In the genomic region with DNA sequence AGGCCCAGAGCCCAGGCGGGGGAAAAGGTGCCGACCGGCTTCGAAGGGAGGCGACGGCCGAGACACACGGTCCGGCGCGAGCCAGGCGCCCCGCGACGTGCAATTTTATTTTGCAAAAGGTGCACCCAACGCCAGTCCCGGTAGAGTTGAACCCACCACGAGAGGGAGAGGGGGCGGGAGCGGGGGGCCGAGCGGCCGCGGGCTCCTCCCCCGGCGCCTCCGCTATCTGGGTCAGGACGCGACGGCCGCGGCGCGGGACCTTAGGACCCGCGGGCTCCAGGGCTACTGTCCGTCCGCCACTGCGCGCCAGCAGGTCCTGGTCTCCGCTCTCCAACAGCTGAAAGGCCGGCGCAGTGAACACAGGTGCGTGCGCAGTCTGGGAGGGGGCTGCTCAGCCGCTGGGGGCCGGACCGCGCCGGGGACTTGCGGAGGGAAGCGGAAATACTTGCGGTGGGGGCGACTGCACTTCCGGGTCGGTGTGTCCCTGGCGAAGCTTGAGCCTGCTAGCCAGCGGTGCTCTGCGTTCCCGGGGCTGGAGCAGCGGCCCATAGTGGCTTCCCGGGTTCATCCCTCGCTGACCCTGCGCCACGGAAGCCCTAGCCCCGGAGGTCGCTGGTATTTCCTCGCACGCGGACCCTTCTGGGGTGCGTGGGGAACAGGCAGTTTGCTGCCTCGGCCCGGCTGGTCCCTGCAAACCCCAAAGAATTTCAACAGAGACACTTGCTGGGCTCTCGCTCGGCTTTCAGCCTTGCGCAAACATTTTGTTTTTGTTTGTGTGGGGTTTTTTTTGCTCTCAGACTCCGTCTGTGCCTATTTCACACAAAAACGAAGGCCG, we compare ENCODE assay signal across 1 cellular context.
TF ChIP-seq lines count a peak whose summit lies in the region.

RMDN2 (plus strand) TSS at position 225 of the 835 bp plus-strand sequence. CDS start 3,991 bp downstream, outside the sequence.

TF ChIP-seq in HepG2, 621 proteins besides CTCF, POLR2A, EP300 and RAD21 (continued from another document and continues in another):
- TF ChIP-seq SMAD9 (CRISPR knock-in tag; IDR thresholded peaks at IDR 0.05) (peak; percentile 76; the same call in 1 of the 2 replicates), TCF7L2 (IDR thresholded peaks at IDR 0.05; ENCODE audit: low read depth, low read length) (no peak), STAT6 (CRISPR knock-in tag; IDR thresholded peaks at IDR 0.05; ENCODE audit: borderline replicate concordance) (peak; percentile 90; the same call in 1 of the 2 replicates), GATAD2A (CRISPR knock-in tag; IDR thresholded peaks at IDR 0.05) (peak; percentile 73), ELF4 (CRISPR knock-in tag; IDR thresholded peaks at IDR 0.05; ENCODE audit: borderline replicate concordance) (peak; percentile 74; the same call in 1 of the 2 replicates), FOXP1 (IDR thresholded peaks at IDR 0.05) (no peak), FOXP1 (CRISPR knock-in tag; IDR thresholded peaks at IDR 0.05) (no peak; the same call in none of the 2 replicates), SOX5 (CRISPR knock-in tag; IDR thresholded peaks at IDR 0.05; ENCODE audit: borderline replicate concordance) (peak; percentile 76), ATAD3A (CRISPR knock-in tag; IDR thresholded peaks at IDR 0.05) (no peak), ZNF616 (CRISPR knock-in tag; IDR thresholded peaks at IDR 0.05; ENCODE audit: low read depth) (peak; percentile 46), ZNF547 (CRISPR knock-in tag; IDR thresholded peaks at IDR 0.05) (peak; percentile 98), BCL6 (CRISPR knock-in tag; IDR thresholded peaks at IDR 0.05) (peak; percentile 66), ZNF644 (CRISPR knock-in tag; IDR thresholded peaks at IDR 0.05; ENCODE audit: low read depth) (peak; percentile 10; the same call in 1 of the 2 replicates), NR2F1 (CRISPR knock-in tag; IDR thresholded peaks at IDR 0.05) (peak; percentile 55 to 56; a peak in 3 of 4 replicates), CHCHD3 (CRISPR knock-in tag; IDR thresholded peaks at IDR 0.05) (peak; percentile 80; the same call in 1 of the 2 replicates), KMT2A (CRISPR knock-in tag; IDR thresholded peaks at IDR 0.05) (peak; percentile 94), ARNT (IDR thresholded peaks at IDR 0.05) (no peak), SSRP1 (CRISPR knock-in tag; IDR thresholded peaks at IDR 0.05) (no peak), ZMYM3 (CRISPR knock-in tag; IDR thresholded peaks at IDR 0.05) (peak; percentile 93), ARID2 (CRISPR knock-in tag; IDR thresholded peaks at IDR 0.05; ENCODE audit: borderline replicate concordance) (peak; percentile 92), NR2C2 (CRISPR knock-in tag; IDR thresholded peaks at IDR 0.05; ENCODE audit: borderline replicate concordance) (peak; percentile 99), ZNF232 (CRISPR knock-in tag; IDR thresholded peaks at IDR 0.05; ENCODE audit: borderline replicate concordance) (peak; percentile 90; the same call in 1 of the 2 replicates), ZHX2 (IDR thresholded peaks at IDR 0.05; ENCODE audit: low read depth) (peak; percentile 77), ZHX2 (CRISPR knock-in tag; IDR thresholded peaks at IDR 0.05; ENCODE audit: borderline replicate concordance) (no peak), FLYWCH1 (CRISPR knock-in tag; IDR thresholded peaks at IDR 0.05) (no peak), KLF13 (CRISPR knock-in tag; IDR thresholded peaks at IDR 0.05) (no peak; the same call in 1 of the 2 replicates), RCOR2 (CRISPR knock-in tag; IDR thresholded peaks at IDR 0.05) (no peak; the same call in 1 of the 2 replicates), ZNF850 (CRISPR knock-in tag; conservative IDR thresholded peaks at IDR 0.05) (peak; percentile 83; the same call in 1 of the 2 replicates), ZNF30 (CRISPR knock-in tag; IDR thresholded peaks at IDR 0.05) (no peak), ZNF790 (CRISPR knock-in tag; IDR thresholded peaks at IDR 0.05; ENCODE audit: borderline replicate concordance) (peak; percentile 92; the same call in 1 of the 2 replicates), SAP130 (CRISPR knock-in tag; IDR thresholded peaks at IDR 0.05; ENCODE audit: low read depth) (peak; percentile 95), SALL1 (CRISPR knock-in tag; IDR thresholded peaks at IDR 0.05) (peak; percentile 97), FOXK1 (CRISPR knock-in tag; IDR thresholded peaks at IDR 0.05; ENCODE audit: borderline replicate concordance, low read depth) (peak; percentile 66; the same call in 1 of the 2 replicates)
- TF ChIP-seq, protein P1, sequence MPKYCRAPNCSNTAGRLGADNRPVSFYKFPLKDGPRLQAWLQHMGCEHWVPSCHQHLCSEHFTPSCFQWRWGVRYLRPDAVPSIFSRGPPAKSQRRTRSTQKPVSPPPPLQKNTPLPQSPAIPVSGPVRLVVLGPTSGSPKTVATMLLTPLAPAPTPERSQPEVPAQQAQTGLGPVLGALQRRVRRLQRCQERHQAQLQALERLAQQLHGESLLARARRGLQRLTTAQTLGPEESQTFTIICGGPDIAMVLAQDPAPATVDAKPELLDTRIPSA (CRISPR knock-in tag; IDR thresholded peaks at IDR 0.05; ENCODE audit: borderline replicate concordance): no peak
- TF ChIP-seq, protein P2, sequence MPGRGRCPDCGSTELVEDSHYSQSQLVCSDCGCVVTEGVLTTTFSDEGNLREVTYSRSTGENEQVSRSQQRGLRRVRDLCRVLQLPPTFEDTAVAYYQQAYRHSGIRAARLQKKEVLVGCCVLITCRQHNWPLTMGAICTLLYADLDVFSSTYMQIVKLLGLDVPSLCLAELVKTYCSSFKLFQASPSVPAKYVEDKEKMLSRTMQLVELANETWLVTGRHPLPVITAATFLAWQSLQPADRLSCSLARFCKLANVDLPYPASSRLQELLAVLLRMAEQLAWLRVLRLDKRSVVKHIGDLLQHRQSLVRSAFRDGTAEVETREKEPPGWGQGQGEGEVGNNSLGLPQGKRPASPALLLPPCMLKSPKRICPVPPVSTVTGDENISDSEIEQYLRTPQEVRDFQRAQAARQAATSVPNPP (CRISPR knock-in tag; IDR thresholded peaks at IDR 0.05): peak; percentile 98; the same call in 1 of the 2 replicates
- TF ChIP-seq, protein P3, sequence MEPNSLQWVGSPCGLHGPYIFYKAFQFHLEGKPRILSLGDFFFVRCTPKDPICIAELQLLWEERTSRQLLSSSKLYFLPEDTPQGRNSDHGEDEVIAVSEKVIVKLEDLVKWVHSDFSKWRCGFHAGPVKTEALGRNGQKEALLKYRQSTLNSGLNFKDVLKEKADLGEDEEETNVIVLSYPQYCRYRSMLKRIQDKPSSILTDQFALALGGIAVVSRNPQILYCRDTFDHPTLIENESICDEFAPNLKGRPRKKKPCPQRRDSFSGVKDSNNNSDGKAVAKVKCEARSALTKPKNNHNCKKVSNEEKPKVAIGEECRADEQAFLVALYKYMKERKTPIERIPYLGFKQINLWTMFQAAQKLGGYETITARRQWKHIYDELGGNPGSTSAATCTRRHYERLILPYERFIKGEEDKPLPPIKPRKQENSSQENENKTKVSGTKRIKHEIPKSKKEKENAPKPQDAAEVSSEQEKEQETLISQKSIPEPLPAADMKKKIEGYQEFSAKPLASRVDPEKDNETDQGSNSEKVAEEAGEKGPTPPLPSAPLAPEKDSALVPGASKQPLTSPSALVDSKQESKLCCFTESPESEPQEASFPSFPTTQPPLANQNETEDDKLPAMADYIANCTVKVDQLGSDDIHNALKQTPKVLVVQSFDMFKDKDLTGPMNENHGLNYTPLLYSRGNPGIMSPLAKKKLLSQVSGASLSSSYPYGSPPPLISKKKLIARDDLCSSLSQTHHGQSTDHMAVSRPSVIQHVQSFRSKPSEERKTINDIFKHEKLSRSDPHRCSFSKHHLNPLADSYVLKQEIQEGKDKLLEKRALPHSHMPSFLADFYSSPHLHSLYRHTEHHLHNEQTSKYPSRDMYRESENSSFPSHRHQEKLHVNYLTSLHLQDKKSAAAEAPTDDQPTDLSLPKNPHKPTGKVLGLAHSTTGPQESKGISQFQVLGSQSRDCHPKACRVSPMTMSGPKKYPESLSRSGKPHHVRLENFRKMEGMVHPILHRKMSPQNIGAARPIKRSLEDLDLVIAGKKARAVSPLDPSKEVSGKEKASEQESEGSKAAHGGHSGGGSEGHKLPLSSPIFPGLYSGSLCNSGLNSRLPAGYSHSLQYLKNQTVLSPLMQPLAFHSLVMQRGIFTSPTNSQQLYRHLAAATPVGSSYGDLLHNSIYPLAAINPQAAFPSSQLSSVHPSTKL (CRISPR knock-in tag; IDR thresholded peaks at IDR 0.05): peak; percentile 88
- TF ChIP-seq, protein P4, sequence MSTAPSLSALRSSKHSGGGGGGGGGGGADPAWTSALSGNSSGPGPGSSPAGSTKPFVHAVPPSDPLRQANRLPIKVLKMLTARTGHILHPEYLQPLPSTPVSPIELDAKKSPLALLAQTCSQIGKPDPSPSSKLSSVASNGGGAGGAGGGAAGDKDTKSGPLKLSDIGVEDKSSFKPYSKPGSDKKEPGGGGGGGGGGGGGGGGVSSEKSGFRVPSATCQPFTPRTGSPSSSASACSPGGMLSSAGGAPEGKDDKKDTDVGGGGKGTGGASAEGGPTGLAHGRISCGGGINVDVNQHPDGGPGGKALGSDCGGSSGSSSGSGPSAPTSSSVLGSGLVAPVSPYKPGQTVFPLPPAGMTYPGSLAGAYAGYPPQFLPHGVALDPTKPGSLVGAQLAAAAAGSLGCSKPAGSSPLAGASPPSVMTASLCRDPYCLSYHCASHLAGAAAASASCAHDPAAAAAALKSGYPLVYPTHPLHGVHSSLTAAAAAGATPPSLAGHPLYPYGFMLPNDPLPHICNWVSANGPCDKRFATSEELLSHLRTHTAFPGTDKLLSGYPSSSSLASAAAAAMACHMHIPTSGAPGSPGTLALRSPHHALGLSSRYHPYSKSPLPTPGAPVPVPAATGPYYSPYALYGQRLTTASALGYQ (CRISPR knock-in tag; IDR thresholded peaks at IDR 0.05): peak; percentile 93
